In the genomic region with DNA sequence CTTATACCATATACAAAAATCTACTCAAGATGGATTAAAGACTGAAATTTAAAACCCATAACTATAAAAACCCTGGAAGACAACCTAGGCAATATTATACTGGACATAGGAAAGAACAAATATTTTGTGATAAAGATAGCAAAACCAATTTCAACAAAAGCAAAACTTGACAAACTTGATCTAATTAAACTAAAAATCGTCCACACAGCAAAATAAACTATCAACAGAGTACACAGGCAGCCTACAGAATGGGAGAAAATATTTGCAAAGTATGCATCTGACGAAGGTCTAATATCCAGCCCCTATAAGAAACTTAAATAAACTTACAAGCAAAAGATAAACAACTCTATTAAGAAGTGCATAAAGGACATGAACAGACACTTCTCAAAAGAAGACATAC, we compare ENCODE assay signal across 4 cellular contexts.
A peak's percentile ranks its signal among the peaks of the same experiment; 100 is the strongest.
TF ChIP-seq lines count a peak whose summit lies in the region.

No MANE protein-coding gene starts in this region.

TF ChIP-seq in HepG2, 621 proteins besides CTCF, POLR2A, EP300 and RAD21:
- TF ChIP-seq MAFF (IDR thresholded peaks at IDR 0.05; ENCODE audit: low read depth, low read length) (peak; percentile 38; the same call in 1 of the 2 replicates), FOSL2 (CRISPR knock-in tag; IDR thresholded peaks at IDR 0.05) (no peak), MAFK (conservative IDR thresholded peaks at IDR 0.05 in 1 of 2, IDR thresholded peaks at IDR 0.05 in 1 of 2; ENCODE audit: low read length in 2 of 2) (peak; percentile 24 to 63; a peak in 3 of 4 replicates), ZNF549 (CRISPR knock-in tag; IDR thresholded peaks at IDR 0.05) (no peak)

TF ChIP-seq in A549, 52 proteins besides CTCF, POLR2A, EP300 and RAD21:
- TF ChIP-seq KDM1A (IDR thresholded peaks at IDR 0.05; ENCODE audit: low read depth), result no peak
- no peak for TF ChIP-seq NPAS2 (CRISPR knock-in tag; IDR thresholded peaks at IDR 0.05; ENCODE audit: borderline replicate concordance)
- TF ChIP-seq MAFK (IDR thresholded peaks at IDR 0.05; ENCODE audit: partially characterized antibody), result peak; percentile 34
- no peak for TF ChIP-seq BHLHE40 (IDR thresholded peaks at IDR 0.05; ENCODE audit: low read depth, low read length)
- no peak for TF ChIP-seq MAZ (IDR thresholded peaks at IDR 0.05; ENCODE audit: borderline replicate concordance, low read depth, low read length)
TF ChIP-seq in A549: peak in this region for 1.

TF ChIP-seq in IMR-90, 13 proteins besides CTCF, POLR2A, EP300 and RAD21:
- TF ChIP-seq NFE2L2 (IDR thresholded peaks at IDR 0.05; ENCODE audit: low read depth, low read length) (no peak), MAFK (IDR thresholded peaks at IDR 0.05; ENCODE audit: low read depth, low read length) (peak; percentile 58)

TF ChIP-seq in K562, 482 proteins besides CTCF, POLR2A, EP300 and RAD21:
- TF ChIP-seq ZNF316 (IDR thresholded peaks at IDR 0.05) (peak; percentile 63; the same call in 1 of the 2 replicates), C11orf30 (IDR thresholded peaks at IDR 0.05; ENCODE audit: low read depth) (peak; percentile 31; the same call in 1 of the 2 replicates), MAFG (tag; conservative IDR thresholded peaks at IDR 0.05) (0 out of 2 replicates have a peak, but pooled peaks have one; percentile 17), RFX1 (IDR thresholded peaks at IDR 0.05) (no peak)
